Comparison of ENCODE assay signal across 21 cellular contexts in genomic region chr4:11602606-11603355, GRCh38.
DNase-seq lines count a peak whose midpoint lies in the region; ATAC-seq and TF ChIP-seq lines count a peak whose summit lies in the region.
"Had no signal": no experiment of that assay in that cellular context is flagged by ENCODE, and none has a peak within 500 bp of the region (broad histone marks: within the 10 kb centered on the region; RNA-seq: fewer than 3 reads in every experiment).

No MANE protein-coding gene starts in this region.

- no peak overlapping the region for H3K4me2 ChIP-seq in mammary epithelial cell (ENCODE audit: insufficient read depth, low read depth, low read length)
- peak overlapping the region; percentile 49 for H3K4me2 ChIP-seq in PC-3 (ENCODE audit: low read length)

- no TSS peak for BruUV-seq in MCF 10A (replicated peaks; lab: Mats Ljungman, UMichigan)
- BruUV-seq in mammary epithelial cell (replicated peaks; lab: Mats Ljungman, UMichigan) = no TSS peak
- BruUV-seq in PC-3 (replicated peaks; lab: Mats Ljungman, UMichigan) = no TSS peak

- no peaks in the 10 kb centered on the region for H3K9me3 Mint-ChIP-seq in MCF 10A (ENCODE audit: unreplicated experiment)
- H3K9me3 Mint-ChIP-seq: CD4-positive, alpha-beta T cell had no signal

- in situ Hi-C loops in mammary epithelial cell (cut with MboI; ENCODE audit: low sequenced_read_pairs in 2 of 2) = no loop called here

- H3K36me3 ChIP-seq in mammary epithelial cell (ENCODE audit: insufficient read depth, low read length) (no peaks in the 10 kb centered on the region), PC-3 (ENCODE audit: low read depth, low read length) (no peaks in the 10 kb centered on the region), uterus (no peaks in the 10 kb centered on the region)
- H3K36me3 ChIP-seq: BE2C; BLaER1 treated with 17β-estradiol and CSF1 and Interleukin-3, amounts not matched to agents 10 nM and 100 nM had no signal

- DNase-seq in MCF 10A (ENCODE audit: unreplicated experiment) (peak; percentile 28), mammary epithelial cell (no peak), PC-3 (peak; percentile 57), choroid plexus epithelial cell (ENCODE audit: low read depth) (peak; percentile 15), foreskin keratinocyte (no peak), uterus (no peak), GOT3 (lab: John Stamatoyannopoulos, UW) (no peak)
- no peak for DNase-seq in stimulated activated CD8-positive, alpha-beta memory T cell treated with anti-CD3 and anti-CD28 coated beads, Interleukin-4, amount 100 ng/mL, for 48 hours
- DNase-seq: ACHN; AML-193; BE2C; Calu3; CD4-positive, alpha-beta T cell; COR-L47; DMS79 treated with DMSO at 0.1 percent for 48 hours; GF-D8; H7; HCEC 1CT had no signal

- CTCF ChIA-PET in MCF 10A (lab: Yijun Ruan, JAX) (no interaction called here), mammary epithelial cell (lab: Charles Lee; ENCODE audit: low non-redundant PET) (no interaction called here), PC-3 (lab: Charles Lee) (no interaction called here)

- no peaks in the 10 kb centered on the region for H3K9me2 ChIP-seq in PC-3 (replicated peaks; ENCODE audit: low read length)

- H3K4me1 ChIP-seq in mammary epithelial cell (ENCODE audit: insufficient read depth, low read length) (peaks cover 16% of the 10 kb centered on the region), PC-3 (ENCODE audit: insufficient read depth, low read length) (peaks cover 52% of the 10 kb centered on the region), foreskin keratinocyte (peaks cover 33% of the 10 kb centered on the region), uterus (no peaks in the 10 kb centered on the region)
- H3K4me1 ChIP-seq: BE2C had no signal

- no peaks in the 10 kb centered on the region for H3K27me3 Mint-ChIP-seq in MCF 10A (ENCODE audit: insufficient read depth, unreplicated experiment)
- H3K27me3 Mint-ChIP-seq: CD4-positive, alpha-beta T cell had no signal

- no peak overlapping the region for H3K4me3 Mint-ChIP-seq in MCF 10A (ENCODE audit: unreplicated experiment)
- H3K4me3 Mint-ChIP-seq: CD14-positive monocyte; CD4-positive, alpha-beta T cell had no signal

- ATAC-seq in PC-3 (peak; percentile 27), foreskin keratinocyte (peak; percentile 57)

- no peak for TF ChIP-seq CTCF in MCF 10A (IDR thresholded peaks at IDR 0.05; ENCODE audit: unreplicated experiment)
- no peak for TF ChIP-seq CTCF in mammary epithelial cell (conservative IDR thresholded peaks at IDR 0.05 in 1 of 2, IDR thresholded peaks at IDR 0.05 in 1 of 2; ENCODE audit: extremely low read depth in 1 of 2, insufficient read depth in 1 of 2, low read depth in 1 of 2, low read length in 2 of 2)
- no peak for TF ChIP-seq CTCF in PC-3 (conservative IDR thresholded peaks at IDR 0.05; ENCODE audit: low read depth, low read length)
- no peak for TF ChIP-seq CTCF in choroid plexus epithelial cell (conservative IDR thresholded peaks at IDR 0.05; ENCODE audit: low read depth, low read length)
- TF ChIP-seq CTCF in foreskin keratinocyte (conservative IDR thresholded peaks at IDR 0.05) = no peak
- TF ChIP-seq CTCF in uterus (IDR thresholded peaks at IDR 0.05) = no peak

- H3F3A ChIP-seq in PC-3 (ENCODE audit: low read length, unreplicated experiment) = peaks cover 4% of the 10 kb centered on the region

- no peaks in the 10 kb centered on the region for H4K20me1 ChIP-seq in mammary epithelial cell (ENCODE audit: insufficient read depth, low read length)
- no peaks in the 10 kb centered on the region for H4K20me1 ChIP-seq in PC-3 (ENCODE audit: low read length)
- H4K20me1 ChIP-seq: BLaER1 treated with 17β-estradiol and CSF1 and Interleukin-3, amounts not matched to agents 10 nM and 100 nM had no signal

- no peaks in the 10 kb centered on the region for H3K36me3 Mint-ChIP-seq in MCF 10A (ENCODE audit: insufficient read depth, unreplicated experiment)
- H3K36me3 Mint-ChIP-seq: CD14-positive monocyte had no signal

- TF ChIP-seq POLR2A in uterus (IDR thresholded peaks at IDR 0.05) = no peak

- dilution Hi-C loops in mammary epithelial cell (cut with HindIII; ENCODE audit: low sequenced_read_pairs) = no loop called here

- H3K9me3 ChIP-seq in mammary epithelial cell (replicated peaks; ENCODE audit: insufficient read depth, low read length) = no peaks in the 10 kb centered on the region
- no peaks in the 10 kb centered on the region for H3K9me3 ChIP-seq in PC-3 (ENCODE audit: low read length)
- no peaks in the 10 kb centered on the region for H3K9me3 ChIP-seq in uterus
- H3K9me3 ChIP-seq: BE2C; BLaER1 treated with 17β-estradiol and CSF1 and Interleukin-3, amounts not matched to agents 10 nM and 100 nM had no signal

- intact Hi-C loops in MCF 10A (cut with micrococcal nuclease) = no loop called here
- intact Hi-C loops in mammary epithelial cell (cut with micrococcal nuclease) = no loop called here
- intact Hi-C loops in PC-3 (cut with micrococcal nuclease) = no loop called here
- intact Hi-C loops in uterus (cut with DNase I; ENCODE audit: low total_unique reads) = no loop called here

- no peak overlapping the region for H3K4me3 ChIP-seq in mammary epithelial cell (replicated peaks in 1 of 3; ENCODE audit: insufficient read depth in 1 of 3, low read depth in 2 of 3, low read length in 3 of 3)
- no peak overlapping the region for H3K4me3 ChIP-seq in PC-3 (ENCODE audit: low read length)
- H3K4me3 ChIP-seq in choroid plexus epithelial cell (ENCODE audit: low read depth, low read length) = no peak overlapping the region
- H3K4me3 ChIP-seq in uterus = no peak overlapping the region
- H3K4me3 ChIP-seq: BLaER1 treated with 17β-estradiol and CSF1 and Interleukin-3, amounts not matched to agents 10 nM and 100 nM had no signal

- H2AFZ ChIP-seq in mammary epithelial cell (ENCODE audit: low read depth, low read length) = no peak overlapping the region
- H2AFZ ChIP-seq in PC-3 (ENCODE audit: low read length) = peak overlapping the region; percentile 28; the same call in 1 of the 2 replicates

- H3K4me1 Mint-ChIP-seq in MCF 10A (ENCODE audit: insufficient read depth, unreplicated experiment) = peaks cover 12% of the 10 kb centered on the region
- H3K4me1 Mint-ChIP-seq: CD14-positive monocyte had no signal

- H3K27ac ChIP-seq in mammary epithelial cell (ENCODE audit: insufficient read depth, low read depth, low read length) (no peak overlapping the region), PC-3 (ENCODE audit: low read length) (peak overlapping the region; percentile 97), foreskin keratinocyte (peak overlapping the region; percentile 8), uterus (no peak overlapping the region)
- H3K27ac ChIP-seq: 22Rv1; BLaER1 treated with 17β-estradiol and CSF1 and Interleukin-3, amounts not matched to agents 10 nM and 100 nM had no signal

- no peaks in the 10 kb centered on the region for H3K79me2 ChIP-seq in mammary epithelial cell (ENCODE audit: insufficient read depth, low read length)
- no peaks in the 10 kb centered on the region for H3K79me2 ChIP-seq in PC-3 (ENCODE audit: low read length)

- 74% methylated on average over 7 of the region's 7 CpGs for WGBS in mammary epithelial cell (ENCODE audit: low coverage, missing lambda C conversion rate)

- H3K27ac Mint-ChIP-seq in MCF 10A (ENCODE audit: low read depth, unreplicated experiment) = no peak overlapping the region
- H3K27ac Mint-ChIP-seq: CD14-positive monocyte; CD4-positive, alpha-beta T cell had no signal

- POLR2A ChIA-PET in MCF 10A (lab: Yijun Ruan, JAX) (no interaction called here), PC-3 (lab: Charles Lee; ENCODE audit: unreplicated experiment) (no interaction called here)

- H3K27me3 ChIP-seq in mammary epithelial cell (ENCODE audit: insufficient read depth, low read length) (no peaks in the 10 kb centered on the region), PC-3 (ENCODE audit: low read length) (no peaks in the 10 kb centered on the region), foreskin keratinocyte (no peaks in the 10 kb centered on the region), uterus (no peaks in the 10 kb centered on the region)
- H3K27me3 ChIP-seq: BE2C; BLaER1 treated with 17β-estradiol and CSF1 and Interleukin-3, amounts not matched to agents 10 nM and 100 nM had no signal

- H3K9ac ChIP-seq in mammary epithelial cell (ENCODE audit: insufficient read depth, low read length) (no peak overlapping the region), PC-3 (ENCODE audit: low read length) (peak overlapping the region; percentile 69)
- H3K9ac ChIP-seq: BLaER1 treated with 17β-estradiol and CSF1 and Interleukin-3, amounts not matched to agents 10 nM and 100 nM had no signal

Comparison
In these comparisons a context has a peak if more than half of its experiments do, and no peak if none do; other contexts are left out.
1. DNase-seq: peak in MCF 10A (single experiment), PC-3 (single experiment) and choroid plexus epithelial cell (single experiment); none in mammary epithelial cell (single experiment), foreskin keratinocyte (0 of 2), uterus (0 of 2), stimulated activated CD8-positive, alpha-beta memory T cell treated with anti-CD3 and anti-CD28 coated beads, Interleukin-4, amount 100 ng/mL, for 48 hours (single experiment) and GOT3 (single experiment).
2. H3K27ac ChIP-seq: peak in PC-3 (single experiment) and foreskin keratinocyte (single experiment); none in mammary epithelial cell (single experiment) and uterus (0 of 2).